In the genomic region with DNA sequence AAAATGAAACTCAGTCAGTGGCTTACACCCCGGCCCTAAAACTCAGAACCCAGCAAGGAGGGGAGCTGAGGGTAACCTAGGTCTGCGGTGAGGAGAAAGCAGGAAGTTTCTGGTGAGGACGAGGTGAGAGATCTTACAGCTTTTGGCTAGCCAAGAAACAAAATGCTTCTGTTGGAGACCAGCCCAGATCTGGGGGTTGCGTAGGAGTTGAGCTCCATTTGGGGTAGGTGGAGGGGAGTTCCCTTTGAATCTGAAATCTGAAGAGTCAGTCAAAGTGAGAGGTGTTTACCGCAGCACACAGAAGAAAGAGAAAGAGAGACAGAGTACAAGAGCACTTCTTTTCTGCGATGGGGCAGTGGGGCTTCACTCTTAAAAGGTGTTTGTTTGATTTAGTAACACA, we compare ENCODE assay signal across 7 cellular contexts. TPM values are rescaled to one million over a fixed set of nuclear protein-coding genes. Genes with fewer than 3 reads are reported as not detected.
DNase-seq lines count a peak whose midpoint lies in the region; ATAC-seq and TF ChIP-seq lines count a peak whose summit lies in the region.

No MANE protein-coding gene starts in this region.

- H3K9ac ChIP-seq in parathyroid adenoma, result no peak overlapping the region

- TF ChIP-seq CTCF in parathyroid adenoma (IDR thresholded peaks at IDR 0.05), result no peak
- TF ChIP-seq CTCF in esophagus muscularis mucosa (IDR thresholded peaks at IDR 0.05), result no peak

- H3K4me3 ChIP-seq in parathyroid adenoma (ENCODE audit: low read depth, low read length), result no peak overlapping the region
- H3K4me3 ChIP-seq in esophagus muscularis mucosa, result no peak overlapping the region

- H2AFZ ChIP-seq in parathyroid adenoma, result peak overlapping the region; percentile 62

- peak; percentile 81 for DNase-seq in KG1 (lab: John Stamatoyannopoulos, UW)
- DNase-seq in activated T-cell treated with anti-CD3 and anti-CD28 coated beads, Interleukin-2, amount 50 U/mL, for 48 hours, result peak; percentile 86 to 87
- DNase-seq in C1 segment of cervical spinal cord (lab: John Stamatoyannopoulos, UW), result no peak
- no peak for DNase-seq in esophagus muscularis mucosa (ENCODE audit: extremely low spot score)
- no peak for DNase-seq in medulla oblongata (ENCODE audit: extremely low spot score)

- H3K4me2 ChIP-seq in parathyroid adenoma (ENCODE audit: low read length), result no peak overlapping the region

- 54% methylated on average over 6 of the region's 6 CpGs for WGBS in esophagus muscularis mucosa

- H3K9me3 ChIP-seq in parathyroid adenoma (ENCODE audit: control insufficient read depth, low read length) (no peaks in the 10 kb centered on the region), esophagus muscularis mucosa (no peaks in the 10 kb centered on the region)

- no peak for TF ChIP-seq EP300 in esophagus muscularis mucosa (IDR thresholded peaks at IDR 0.05)

- H3K36me3 ChIP-seq in parathyroid adenoma (ENCODE audit: control insufficient read depth, insufficient read depth, low read length) (no peaks in the 10 kb centered on the region), esophagus muscularis mucosa (no peaks in the 10 kb centered on the region)

- peak overlapping the region; percentile 60 for H3K27ac ChIP-seq in parathyroid adenoma
- no peak overlapping the region for H3K27ac ChIP-seq in esophagus muscularis mucosa (replicated peaks in 1 of 4)

- H3K27me3 ChIP-seq in parathyroid adenoma (ENCODE audit: control insufficient read depth, insufficient read depth, low read length) (no peaks in the 10 kb centered on the region), esophagus muscularis mucosa (peaks cover 0 to 10% (median 0%) of the 10 kb centered on the region in 4 donors)

- intact Hi-C loops in esophagus muscularis mucosa (cut with DNase I), result no loop called here

- peak; percentile 92 for ATAC-seq in GM21447 (IDR thresholded peaks at IDR 0.05; ENCODE audit: unreplicated experiment)

- no peak for TF ChIP-seq POLR2A in esophagus muscularis mucosa (IDR thresholded peaks at IDR 0.05; ENCODE audit: low read depth)

- H3K79me2 ChIP-seq in parathyroid adenoma, result no peaks in the 10 kb centered on the region

- H3K4me1 ChIP-seq in parathyroid adenoma (peaks cover 42% of the 10 kb centered on the region), esophagus muscularis mucosa (no peaks in the 10 kb centered on the region)

RNA-seq across cellular contexts. Expression of a gene that starts 29.6 kb away (rescaled TPM):
- total RNA-seq in esophagus muscularis mucosa, result under 1 TPM in 2 of 4 donors, not detected in 2; 0.42 to 0.52 TPM

Comparison
In these comparisons a context has a peak if more than half of its experiments do, and no peak if none do; other contexts are left out.
1. DNase-seq: peak in KG1 (single experiment) and activated T-cell treated with anti-CD3 and anti-CD28 coated beads, Interleukin-2, amount 50 U/mL, for 48 hours (2 of 2); none in C1 segment of cervical spinal cord (0 of 14), esophagus muscularis mucosa (single experiment) and medulla oblongata (single experiment).